In genomic region chr17:78779848-78780247, GRCh38 we compare ENCODE assay signal across 8 cellular contexts. TPM values are rescaled to one million over a fixed set of nuclear protein-coding genes. Genes with fewer than 3 reads are reported as not detected.
DNase-seq lines count a peak whose midpoint lies in the region; ATAC-seq and TF ChIP-seq lines count a peak whose summit lies in the region.

No MANE protein-coding gene starts in this region.

- peak overlapping the region; percentile 85 for H3K4me3 Mint-ChIP-seq in activated CD4-positive, alpha-beta memory T cell treated with anti-CD3 and anti-CD28 coated beads, Interleukin-2, amount 10 ng/mL, durations not matched to agents 7 days and 5 days

- 39 to 83% methylated on average over 2 to 3 of the region's 3 CpGs for WGBS in gastroesophageal sphincter (ENCODE audit: low coverage in 1 of 2), 2 donors
- WGBS in thymus, result 22% methylated on average over 3 of the region's 3 CpGs

- no peak for TF ChIP-seq POLR2A in gastroesophageal sphincter (IDR thresholded peaks at IDR 0.05)

- H3K27ac ChIP-seq in gastroesophageal sphincter (peak overlapping the region in 3 of 4 donors; percentile 66 to 97 (median 95)), thymus (ENCODE audit: low read depth) (peak overlapping the region; percentile 89)

- DNase-seq in activated gamma-delta T cell treated with Interleukin-2 at 50 U/mL for 16 hours (peak; percentile 54), activated gamma-delta T cell (lab: John Stamatoyannopoulos, UW) (no peak), mesenteric fat pad (ENCODE audit: low spot score) (no peak)
- DNase-seq in activated CD4-positive, alpha-beta memory T cell treated with anti-CD3 and anti-CD28 coated beads, Interleukin-2, amount 10 ng/mL, durations not matched to agents 7 days and 5 days, result peak; percentile 83

- no peaks in the 10 kb centered on the region for H3K36me3 ChIP-seq in gastroesophageal sphincter
- no peaks in the 10 kb centered on the region for H3K36me3 ChIP-seq in thymus (ENCODE audit: control insufficient read depth, insufficient read depth)

- POLR2A ChIA-PET in activated CD4-positive, alpha-beta memory T cell treated with anti-CD3 and anti-CD28 coated beads, Interleukin-2, amount 10 ng/mL, durations not matched to agents 7 days and 5 days (lab: Charles Lee), result interaction anchor here (0.8 to 29.2 kb wide), 24 partner anchors 10 to 436 kb away, joined by 3 to 861 read pairs (median 4); partner anchors contain the start of gene USP36

- no peaks in the 10 kb centered on the region for H3K27me3 ChIP-seq in gastroesophageal sphincter
- no peaks in the 10 kb centered on the region for H3K27me3 ChIP-seq in thymus (ENCODE audit: control insufficient read depth, insufficient read depth)

- peaks cover 46% of the 10 kb centered on the region for H3K4me1 Mint-ChIP-seq in activated CD4-positive, alpha-beta memory T cell treated with anti-CD3 and anti-CD28 coated beads, Interleukin-2, amount 10 ng/mL, durations not matched to agents 7 days and 5 days

- H3K9me3 Mint-ChIP-seq in activated CD4-positive, alpha-beta memory T cell treated with anti-CD3 and anti-CD28 coated beads, Interleukin-2, amount 10 ng/mL, durations not matched to agents 7 days and 5 days, result no peaks in the 10 kb centered on the region

- H3K9me3 ChIP-seq in gastroesophageal sphincter (no peaks in the 10 kb centered on the region), thymus (ENCODE audit: control insufficient read depth) (no peaks in the 10 kb centered on the region)

- H3K36me3 Mint-ChIP-seq in activated CD4-positive, alpha-beta memory T cell treated with anti-CD3 and anti-CD28 coated beads, Interleukin-2, amount 10 ng/mL, durations not matched to agents 7 days and 5 days (ENCODE audit: low read depth), result peaks cover 46% of the 10 kb centered on the region

- H3K4me3 ChIP-seq in gastroesophageal sphincter (peak overlapping the region in 1 of 2 donors; percentile 100), thymus (ENCODE audit: low read length) (peak overlapping the region; percentile 27)

- H3K4me1 ChIP-seq in gastroesophageal sphincter, result peaks cover 0 to 57% (median 13%) of the 10 kb centered on the region in 3 donors
- peaks cover 9% of the 10 kb centered on the region for H3K4me1 ChIP-seq in thymus (ENCODE audit: control insufficient read depth, insufficient read depth, low read length)

- CTCF ChIA-PET in activated CD4-positive, alpha-beta memory T cell treated with anti-CD3 and anti-CD28 coated beads, Interleukin-2, amount 10 ng/mL, durations not matched to agents 7 days and 5 days (lab: Charles Lee), result interaction anchor here (1.0 to 2.4 kb wide), 9 partner anchors 11 to 71 kb away, joined by 3 to 10 read pairs (median 4); no protein-coding TSS in a partner anchor

- no peak for ATAC-seq in gastroesophageal sphincter
- no peak for ATAC-seq in GM21619 (IDR thresholded peaks at IDR 0.05; ENCODE audit: unreplicated experiment)
- no peak for ATAC-seq in GM19023 (IDR thresholded peaks at IDR 0.05; ENCODE audit: unreplicated experiment)

- no peak for TF ChIP-seq EP300 in gastroesophageal sphincter (IDR thresholded peaks at IDR 0.05)

- peak overlapping the region; percentile 98 for H3K27ac Mint-ChIP-seq in activated CD4-positive, alpha-beta memory T cell treated with anti-CD3 and anti-CD28 coated beads, Interleukin-2, amount 10 ng/mL, durations not matched to agents 7 days and 5 days

- H3K27me3 Mint-ChIP-seq in activated CD4-positive, alpha-beta memory T cell treated with anti-CD3 and anti-CD28 coated beads, Interleukin-2, amount 10 ng/mL, durations not matched to agents 7 days and 5 days, result no peaks in the 10 kb centered on the region

- no peak for TF ChIP-seq CTCF in gastroesophageal sphincter (IDR thresholded peaks at IDR 0.05)

RNA-seq across cellular contexts. Expression of gene CYTH1, which starts 2.2 kb away (rescaled TPM):
- 100 to 1,000 TPM; 288 to 309 TPM for total RNA-seq in activated CD4-positive, alpha-beta memory T cell treated with anti-CD3 and anti-CD28 coated beads, Interleukin-2, amount 10 ng/mL, durations not matched to agents 7 days and 5 days
- total RNA-seq in gastroesophageal sphincter, result 10 to 100 TPM; 26.9 to 38.0 (median 31.0) TPM
- 91.7 TPM for polyA plus RNA-seq in thymus
- 54.9 TPM for total RNA-seq in mesenteric fat pad

Comparison
In these comparisons a context has a peak if more than half of its experiments do, and no peak if none do; other contexts are left out.
1. DNase-seq: peak in activated gamma-delta T cell treated with Interleukin-2 at 50 U/mL for 16 hours (single experiment) and activated CD4-positive, alpha-beta memory T cell treated with anti-CD3 and anti-CD28 coated beads, Interleukin-2, amount 10 ng/mL, durations not matched to agents 7 days and 5 days (single experiment); none in activated gamma-delta T cell (single experiment) and mesenteric fat pad (single experiment).